1 cellular context compared by ENCODE assay signal in the genomic region with DNA sequence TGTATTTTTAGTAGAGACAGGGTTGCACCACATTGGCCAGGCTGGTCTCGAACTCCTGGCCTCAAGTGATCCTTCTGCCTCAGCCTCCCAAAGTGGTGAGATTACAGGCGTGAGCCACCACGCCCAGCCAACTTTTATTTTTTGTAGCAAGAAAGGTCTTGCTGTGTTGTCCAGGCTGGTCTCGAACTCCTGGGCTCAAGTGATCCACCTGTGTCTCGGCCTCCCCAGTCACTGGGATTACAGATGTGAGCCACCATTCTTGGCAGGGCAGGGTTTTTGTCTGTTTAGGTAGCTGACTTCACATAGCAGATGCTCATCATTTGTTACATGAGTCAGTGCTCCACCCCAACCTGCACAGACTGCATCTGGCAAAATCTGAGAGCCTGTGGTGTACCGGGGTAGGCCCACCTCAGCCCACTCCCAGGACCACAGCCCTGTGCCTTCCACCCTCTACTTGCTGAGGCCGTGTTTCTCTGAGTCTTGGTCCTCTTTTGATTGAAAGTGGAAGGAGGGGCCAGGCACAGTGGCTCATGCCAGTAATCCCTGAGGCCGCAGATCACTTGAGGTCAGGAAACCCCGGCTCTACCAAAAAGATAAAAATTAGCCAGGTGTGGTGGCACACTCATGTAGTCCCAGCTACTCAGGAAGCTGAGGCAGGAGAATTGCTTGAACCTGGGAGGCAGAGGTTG.
TF ChIP-seq lines count a peak whose summit lies in the region.

No MANE protein-coding gene starts in this region.

TF ChIP-seq in GM12878, 131 proteins besides CTCF, POLR2A, EP300 and RAD21:
- TF ChIP-seq, protein P1, sequence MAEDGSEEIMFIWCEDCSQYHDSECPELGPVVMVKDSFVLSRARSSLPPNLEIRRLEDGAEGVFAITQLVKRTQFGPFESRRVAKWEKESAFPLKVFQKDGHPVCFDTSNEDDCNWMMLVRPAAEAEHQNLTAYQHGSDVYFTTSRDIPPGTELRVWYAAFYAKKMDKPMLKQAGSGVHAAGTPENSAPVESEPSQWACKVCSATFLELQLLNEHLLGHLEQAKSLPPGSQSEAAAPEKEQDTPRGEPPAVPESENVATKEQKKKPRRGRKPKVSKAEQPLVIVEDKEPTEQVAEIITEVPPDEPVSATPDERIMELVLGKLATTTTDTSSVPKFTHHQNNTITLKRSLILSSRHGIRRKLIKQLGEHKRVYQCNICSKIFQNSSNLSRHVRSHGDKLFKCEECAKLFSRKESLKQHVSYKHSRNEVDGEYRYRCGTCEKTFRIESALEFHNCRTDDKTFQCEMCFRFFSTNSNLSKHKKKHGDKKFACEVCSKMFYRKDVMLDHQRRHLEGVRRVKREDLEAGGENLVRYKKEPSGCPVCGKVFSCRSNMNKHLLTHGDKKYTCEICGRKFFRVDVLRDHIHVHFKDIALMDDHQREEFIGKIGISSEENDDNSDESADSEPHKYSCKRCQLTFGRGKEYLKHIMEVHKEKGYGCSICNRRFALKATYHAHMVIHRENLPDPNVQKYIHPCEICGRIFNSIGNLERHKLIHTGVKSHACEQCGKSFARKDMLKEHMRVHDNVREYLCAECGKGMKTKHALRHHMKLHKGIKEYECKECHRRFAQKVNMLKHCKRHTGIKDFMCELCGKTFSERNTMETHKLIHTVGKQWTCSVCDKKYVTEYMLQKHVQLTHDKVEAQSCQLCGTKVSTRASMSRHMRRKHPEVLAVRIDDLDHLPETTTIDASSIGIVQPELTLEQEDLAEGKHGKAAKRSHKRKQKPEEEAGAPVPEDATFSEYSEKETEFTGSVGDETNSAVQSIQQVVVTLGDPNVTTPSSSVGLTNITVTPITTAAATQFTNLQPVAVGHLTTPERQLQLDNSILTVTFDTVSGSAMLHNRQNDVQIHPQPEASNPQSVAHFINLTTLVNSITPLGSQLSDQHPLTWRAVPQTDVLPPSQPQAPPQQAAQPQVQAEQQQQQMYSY (CRISPR knock-in tag; IDR thresholded peaks at IDR 0.05), result no peak
- TF ChIP-seq NFXL1 (IDR thresholded peaks at IDR 0.05; ENCODE audit: borderline replicate concordance), result no peak
- TF ChIP-seq LARP7 (IDR thresholded peaks at IDR 0.05), result no peak
- no peak for TF ChIP-seq ETV6 (conservative IDR thresholded peaks at IDR 0.05 in 1 of 2, IDR thresholded peaks at IDR 0.05 in 1 of 2; ENCODE audit: borderline replicate concordance in 1 of 2, low read depth in 1 of 2)
- TF ChIP-seq MTA3 (IDR thresholded peaks at IDR 0.05; ENCODE audit: borderline replicate concordance, low read length), result no peak
- no peak for TF ChIP-seq ZNF207 (IDR thresholded peaks at IDR 0.05; ENCODE audit: borderline replicate concordance)
- TF ChIP-seq, protein P2, sequence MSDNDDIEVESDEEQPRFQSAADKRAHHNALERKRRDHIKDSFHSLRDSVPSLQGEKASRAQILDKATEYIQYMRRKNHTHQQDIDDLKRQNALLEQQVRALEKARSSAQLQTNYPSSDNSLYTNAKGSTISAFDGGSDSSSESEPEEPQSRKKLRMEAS (IDR thresholded peaks at IDR 0.05; ENCODE audit: low read depth, low read length), result no peak
